8 cellular contexts compared by ENCODE assay signal in genomic region chr2:241271641-241272297, GRCh38. TPM values are rescaled to one million over a fixed set of nuclear protein-coding genes. Genes with fewer than 3 reads are reported as not detected.
A peak's percentile ranks its signal among the peaks of the same experiment; 100 is the strongest.
DNase-seq lines count a peak whose midpoint lies in the region; ATAC-seq, FAIRE-seq and TF ChIP-seq lines count a peak whose summit lies in the region.

No MANE protein-coding gene starts in this region.

- CTCF ChIA-PET in HCT116 (lab: Charles Lee): no interaction called here
- CTCF ChIA-PET in endothelial cell of umbilical vein (lab: Charles Lee): no interaction called here

- H3K36me3 ChIP-seq in HCT116 (ENCODE audit: control insufficient read depth in 1 of 2, insufficient read depth in 2 of 2, low read length in 2 of 2) (peaks cover 6 to 17% of the 10 kb centered on the region in 2 experiments), endothelial cell of umbilical vein (ENCODE audit: control insufficient read depth in 2 of 2, extremely low read depth in 1 of 2, insufficient read depth in 2 of 2, low read length in 2 of 2) (peaks cover 4 to 6% of the 10 kb centered on the region in 2 experiments), mesodermal cell (ENCODE audit: control insufficient read depth, insufficient read depth, low read length) (peaks cover 42% of the 10 kb centered on the region)

- FAIRE-seq in endothelial cell of umbilical vein (lab: Jason Lieb, UNC): peak; percentile 86

- peaks cover 29% of the 10 kb centered on the region; the same call in 1 of the 2 replicates for H4K20me1 ChIP-seq in HCT116 (ENCODE audit: insufficient read depth)
- peaks cover 9% of the 10 kb centered on the region for H4K20me1 ChIP-seq in endothelial cell of umbilical vein (replicated peaks; ENCODE audit: control insufficient read depth, extremely low read depth, insufficient read depth, low read length)

- no peaks in the 10 kb centered on the region for H3K9me1 ChIP-seq in endothelial cell of umbilical vein (replicated peaks; ENCODE audit: control insufficient read depth, extremely low read depth, insufficient read depth, low read length)

- H3K79me2 ChIP-seq in HCT116 (ENCODE audit: insufficient read depth, low read length): peaks cover 97% of the 10 kb centered on the region
- peaks cover 70% of the 10 kb centered on the region for H3K79me2 ChIP-seq in endothelial cell of umbilical vein (ENCODE audit: control insufficient read depth, insufficient read depth, low read length)

- TF ChIP-seq POLR2A in HCT116 (IDR thresholded peaks at IDR 0.05; ENCODE audit: borderline replicate concordance, extremely low read depth, insufficient read depth, insufficient read length) (no peak), endothelial cell of umbilical vein (IDR thresholded peaks at IDR 0.05; ENCODE audit: low read depth, low read length) (peak; percentile 52)

- no TSS peak for BruUV-seq in HCT116 (replicated peaks; lab: Mats Ljungman, UMichigan)
- BruUV-seq in endothelial cell of umbilical vein (replicated peaks; lab: Mats Ljungman, UMichigan): no TSS peak

- no peak overlapping the region for H2AFZ ChIP-seq in HCT116 (ENCODE audit: low read depth, low read length, poor library complexity, severe bottlenecking)
- H2AFZ ChIP-seq in endothelial cell of umbilical vein (ENCODE audit: low read depth, low read length): no peak overlapping the region

- H3K27me3 ChIP-seq in HCT116 (ENCODE audit: insufficient read depth, low read length): no peaks in the 10 kb centered on the region
- H3K27me3 ChIP-seq in endothelial cell of umbilical vein (ENCODE audit: control insufficient read depth in 2 of 2, insufficient read depth in 2 of 2, low read length in 2 of 2): no peaks in the 10 kb centered on the region

- H3K9ac ChIP-seq in HCT116 (ENCODE audit: low read length) (peak overlapping the region; percentile 84), endothelial cell of umbilical vein (replicated peaks; ENCODE audit: extremely low read depth, insufficient read depth, low read length) (peak overlapping the region; percentile 74)

- intact Hi-C loops in HCT116 (cut with micrococcal nuclease) (loop anchor here (5.0 kb wide), 1 partner anchor 46 kb away; the partner anchor contains the start of genes HDLBP and SEPTIN2), endothelial cell of umbilical vein (cut with micrococcal nuclease) (no loop called here)

- 19 to 28% methylated on average over 19 to 28 of the region's 37 CpGs for WGBS in mesodermal cell (ENCODE audit: insufficient coverage in 2 of 2), 2 experiments

- H3K9me2 ChIP-seq in HCT116 (ENCODE audit: insufficient read depth): no peaks in the 10 kb centered on the region

- ATAC-seq in HCT116: peak; percentile 74

- dilution Hi-C loops in endothelial cell of umbilical vein (cut with MboI; ENCODE audit: extremely low pct_ligation_motif_present, low sequenced_read_pairs): no loop called here

- H3K4me2 ChIP-seq in HCT116 (ENCODE audit: low read length) (peak overlapping the region; percentile 81), endothelial cell of umbilical vein (ENCODE audit: insufficient read depth, low read length) (peak overlapping the region; percentile 95)

- peak overlapping the region; percentile 62 to 68 for H3K4me3 ChIP-seq in HCT116 (replicated peaks in 1 of 2; ENCODE audit: low read depth in 1 of 2, low read length in 2 of 2)
- H3K4me3 ChIP-seq in endothelial cell of umbilical vein (replicated peaks in 1 of 3; ENCODE audit: insufficient read depth in 1 of 3, low read depth in 1 of 3, low read length in 3 of 3): peak overlapping the region; percentile 75 to 92 (median 88)
- peak overlapping the region; percentile 68 for H3K4me3 ChIP-seq in mesodermal cell (ENCODE audit: extremely low read depth, insufficient read depth, low read length, poor library complexity, severe bottlenecking)

- POLR2A ChIA-PET in HCT116 (lab: Charles Lee): no interaction called here
- POLR2A ChIA-PET in endothelial cell of umbilical vein (lab: Charles Lee): no interaction called here

- no peak for TF ChIP-seq CTCF in HCT116 (IDR thresholded peaks at IDR 0.05 in 2 of 3, conservative IDR thresholded peaks at IDR 0.05 in 1 of 3; ENCODE audit: borderline replicate concordance in 1 of 3, insufficient read depth in 1 of 3, low read depth in 2 of 3, low read length in 2 of 3)
- no peak for TF ChIP-seq CTCF in endothelial cell of umbilical vein (IDR thresholded peaks at IDR 0.05; ENCODE audit: extremely low read depth in 1 of 2, insufficient read depth in 1 of 2, low read depth in 1 of 2, low read length in 2 of 2)

- H3K9me3 ChIP-seq in HCT116 (ENCODE audit: control insufficient read depth in 1 of 2, insufficient read depth in 1 of 2, low read depth in 1 of 2, low read length in 2 of 2) (0 out of 4 replicates have a peak, but pooled peaks cover 0 to 3% of the 10 kb centered on the region in 2 experiments), endothelial cell of umbilical vein (replicated peaks; ENCODE audit: control insufficient read depth, insufficient read depth, low read length) (no peaks in the 10 kb centered on the region), mesodermal cell (ENCODE audit: control insufficient read depth, low read length) (no peaks in the 10 kb centered on the region)

- no peak for TF ChIP-seq RAD21 in HCT116 (IDR thresholded peaks at IDR 0.05; ENCODE audit: low read depth)

- RAD21 ChIA-PET in HCT116 (lab: Charles Lee; ENCODE audit: low non-redundant PET in 1 of 2, low total read pairs in 2 of 2, uncharacterized antibody in 2 of 2, unreplicated experiment in 2 of 2): no interaction called here

- H3K4me1 ChIP-seq in HCT116 (ENCODE audit: control insufficient read depth in 1 of 2, insufficient read depth in 2 of 2, low read length in 2 of 2): peaks cover 21 to 51% of the 10 kb centered on the region in 2 experiments; a peak in 3 of 4 replicates
- peaks cover 27% of the 10 kb centered on the region for H3K4me1 ChIP-seq in endothelial cell of umbilical vein (ENCODE audit: control insufficient read depth, extremely low read depth, insufficient read depth, low read length)
- H3K4me1 ChIP-seq in mesodermal cell (ENCODE audit: control insufficient read depth, insufficient read depth, low read length, poor library complexity, severe bottlenecking): peaks cover 35% of the 10 kb centered on the region

- DNase-seq in GF-D8 (lab: John Stamatoyannopoulos, UW): peak; percentile 50
- peak; percentile 38 for DNase-seq in HCT116 (ENCODE audit: low read depth, low spot score)
- DNase-seq in NOMO-1 treated with DMSO at 0.1 percent for 48 hours (lab: John Stamatoyannopoulos, UW; ENCODE audit: unreplicated experiment): peak; percentile 64
- DNase-seq in activated CD8-positive, alpha-beta memory T cell treated with anti-CD3 and anti-CD28 coated beads, Interleukin-2, amount 50 U/mL, for 48 hours: peak; percentile 82
- DNase-seq in endothelial cell of umbilical vein (ENCODE audit: low read depth, low spot score): peak; percentile 83
- DNase-seq in stimulated activated CD8-positive, alpha-beta memory T cell treated with anti-CD3 and anti-CD28 coated beads, Interleukin-12 subunit alpha, Interleukin-12 subunit beta, amount 100 ng/mL, for 24 hours (ENCODE audit: extremely low read depth): peak; percentile 25
- DNase-seq in NCI-H1105 (lab: John Stamatoyannopoulos, UW): no peak

- H3K27ac ChIP-seq in HCT116 (ENCODE audit: low read depth, low read length): peak overlapping the region; percentile 85
- H3K27ac ChIP-seq in endothelial cell of umbilical vein (ENCODE audit: insufficient read depth, low read depth, low read length): peak overlapping the region; percentile 66
- peak overlapping the region; percentile 81 for H3K27ac ChIP-seq in mesodermal cell (ENCODE audit: low read depth, low read length, severe bottlenecking)

TF ChIP-seq in HCT116, 20 proteins besides CTCF, POLR2A, EP300 and RAD21 (continues in another document):
- TF ChIP-seq ELF1 (IDR thresholded peaks at IDR 0.05; ENCODE audit: borderline replicate concordance, low read depth): no peak
- TF ChIP-seq SP1 (IDR thresholded peaks at IDR 0.05; ENCODE audit: low read depth): peak; percentile 64
- TF ChIP-seq YY1 (IDR thresholded peaks at IDR 0.05; ENCODE audit: extremely low read depth, insufficient replicate concordance, low read depth, low read length): no peak
- TF ChIP-seq ZNF274 (IDR thresholded peaks at IDR 0.05; ENCODE audit: low read depth, low read length): no peak
- TF ChIP-seq JUND (IDR thresholded peaks at IDR 0.05): no peak

TF ChIP-seq in endothelial cell of umbilical vein, 7 proteins besides CTCF, POLR2A, EP300 and RAD21 (continues in another document):
- peak; percentile 57 for TF ChIP-seq POLR2AphosphoS5 (IDR thresholded peaks at IDR 0.05; ENCODE audit: insufficient read depth, low read depth, low read length)
- TF ChIP-seq GATA2 (IDR thresholded peaks at IDR 0.05; ENCODE audit: insufficient read depth, insufficient read length, low read depth, low read length): no peak
- no peak for TF ChIP-seq FOS (IDR thresholded peaks at IDR 0.05; ENCODE audit: borderline replicate concordance, insufficient read depth, low read length)

RNA-seq across cellular contexts. Expression of gene HDLBP, which starts 43.7 kb away (rescaled TPM):
- 462 TPM for total RNA-seq in HCT116 (2021; ENCODE audit: unreplicated experiment)
- polyA plus RNA-seq in HCT116 (2012): 286 and 296 TPM in 2 replicates
- 554 and 569 TPM in 2 replicates for total RNA-seq in endothelial cell of umbilical vein
- polyA plus RNA-seq in endothelial cell of umbilical vein: 294 and 379 TPM in 2 replicates
- polyA plus RNA-seq in endothelial cell of umbilical vein (2011; cell fraction: cytosol; rRNA removed): 372 and 446 TPM in 2 replicates
- polyA plus RNA-seq in endothelial cell of umbilical vein (2011; cell fraction: nucleus; rRNA removed): 811 and 873 TPM in 2 replicates
- 477 and 535 TPM in 2 replicates for polyA plus RNA-seq in endothelial cell of umbilical vein (2012)
- polyA minus RNA-seq in endothelial cell of umbilical vein: 540 and 558 TPM in 2 replicates
- 181 TPM for polyA minus RNA-seq in endothelial cell of umbilical vein (2011; cell fraction: cytosol; rRNA and poly(A)+ RNA removed)
- 353 and 427 TPM in 2 replicates for polyA minus RNA-seq in endothelial cell of umbilical vein (2011; cell fraction: nucleus; rRNA and poly(A)+ RNA removed)
- 438 TPM for polyA plus RNA-seq in mesodermal cell (2013, experiment 1 of 2)
- polyA plus RNA-seq in mesodermal cell (2013, experiment 2 of 2): 448 TPM

RNA-seq across cellular contexts. Expression of gene SEPTIN2, which starts 44.0 kb away (rescaled TPM):
- total RNA-seq in HCT116 (2021; ENCODE audit: unreplicated experiment) (317 TPM), endothelial cell of umbilical vein (427 and 444 TPM in 2 replicates)
- 155 and 167 TPM in 2 replicates for polyA plus RNA-seq in HCT116 (2012)
- 475 and 512 TPM in 2 replicates for polyA plus RNA-seq in endothelial cell of umbilical vein
- polyA plus RNA-seq in endothelial cell of umbilical vein (2011; cell fraction: cytosol; rRNA removed): 283 and 310 TPM in 2 replicates
- 541 and 691 TPM in 2 replicates for polyA plus RNA-seq in endothelial cell of umbilical vein (2011; cell fraction: nucleus; rRNA removed)
- 452 and 507 TPM in 2 replicates for polyA plus RNA-seq in endothelial cell of umbilical vein (2012)
- 956 and 1,008 TPM in 2 replicates for polyA minus RNA-seq in endothelial cell of umbilical vein
- polyA minus RNA-seq in endothelial cell of umbilical vein (2011; cell fraction: cytosol; rRNA and poly(A)+ RNA removed): 118 TPM
- 304 and 428 TPM in 2 replicates for polyA minus RNA-seq in endothelial cell of umbilical vein (2011; cell fraction: nucleus; rRNA and poly(A)+ RNA removed)
- polyA plus RNA-seq in mesodermal cell (2013, experiment 1 of 2): 476 TPM
- 476 TPM for polyA plus RNA-seq in mesodermal cell (2013, experiment 2 of 2)
